ENCODE assay signal across 8 cellular contexts in genomic region chr20:23350007-23350854, GRCh38. TPM values are rescaled to one million over a fixed set of nuclear protein-coding genes. Genes with fewer than 3 reads are reported as not detected.
DNase-seq lines count a peak whose midpoint lies in the region; ATAC-seq and TF ChIP-seq lines count a peak whose summit lies in the region.

NXT1 (plus strand) TSS chr20:23350791; CDS start chr20:23354042, 3,251 bp downstream.

- no peaks in the 10 kb centered on the region for H3K27me3 ChIP-seq in liver (ENCODE audit: control insufficient read depth in 4 of 4, insufficient read depth in 4 of 4, low read length in 3 of 4)

- DNase-seq in CD1c-positive myeloid dendritic cell (ENCODE audit: extremely low spot score) (peak; percentile 99), NCI-H82 treated with DMSO at 0.1 percent for 48 hours (lab: John Stamatoyannopoulos, UW; ENCODE audit: unreplicated experiment) (peak; percentile 91), dermis microvascular lymphatic vessel endothelial cell (ENCODE audit: low read depth in 2 of 2) (peak; percentile 98 to 99)
- DNase-seq in activated CD4-positive, alpha-beta memory T cell treated with anti-CD3 and anti-CD28 coated beads for 36 hours: peak; percentile 97
- DNase-seq in stimulated activated CD4-positive, alpha-beta T cell treated with anti-CD3 and anti-CD28 coated beads, Interleukin-4, amount 100 ng/mL, for 24 hours: peak; percentile 97

- H3K9ac ChIP-seq in liver (ENCODE audit: low read depth in 1 of 2, low read length in 2 of 2): peak within 1 kb of the TSS; percentile 82 to 93

- peak; percentile 80 for ATAC-seq in GM19438 (IDR thresholded peaks at IDR 0.05; ENCODE audit: low read depth, unreplicated experiment)
- ATAC-seq in HG03575 (IDR thresholded peaks at IDR 0.05; ENCODE audit: extremely low read depth, insufficient number of reproducible peaks, low FRiP score, unreplicated experiment): peak; percentile 61

- intact Hi-C loops in activated CD4-positive, alpha-beta memory T cell treated with anti-CD3 and anti-CD28 coated beads for 36 hours (cut with micrococcal nuclease): loop anchor here (1.0 to 10.0 kb wide), 5 partner anchors 8 to 1895 kb away; partner anchors contain the start of gene PYGB

- peak within 1 kb of the TSS; percentile 100 for H3K27ac Mint-ChIP-seq in activated CD4-positive, alpha-beta memory T cell treated with anti-CD3 and anti-CD28 coated beads for 36 hours

- peak; percentile 2 for TF ChIP-seq CTCF in liver (IDR thresholded peaks at IDR 0.05; ENCODE audit: low read depth, low read length, missing input control)

- H3K4me3 Mint-ChIP-seq in activated CD4-positive, alpha-beta memory T cell treated with anti-CD3 and anti-CD28 coated beads for 36 hours: peak within 1 kb of the TSS; percentile 88

- H3K36me3 Mint-ChIP-seq in activated CD4-positive, alpha-beta memory T cell treated with anti-CD3 and anti-CD28 coated beads for 36 hours: peaks cover 6% of the 10 kb centered on the region

- peak within 1 kb of the TSS; percentile 87 to 95 (median 92) for H3K4me3 ChIP-seq in liver (ENCODE audit: low read depth in 1 of 3, low read length in 3 of 3)

- H3K9me3 ChIP-seq in liver (ENCODE audit: control insufficient read depth in 4 of 4, low read length in 3 of 4): no peaks in the 10 kb centered on the region

- TF ChIP-seq RAD21 in liver (IDR thresholded peaks at IDR 0.05): peak in 1 of 2 donors; percentile 29

- no peaks in the 10 kb centered on the region for H3K27me3 Mint-ChIP-seq in activated CD4-positive, alpha-beta memory T cell treated with anti-CD3 and anti-CD28 coated beads for 36 hours

- peak within 1 kb of the TSS; percentile 94 to 98 for H3K27ac ChIP-seq in liver (ENCODE audit: low read depth in 1 of 2, low read length in 2 of 2)

- peaks cover 26% of the 10 kb centered on the region for H3K4me1 Mint-ChIP-seq in activated CD4-positive, alpha-beta memory T cell treated with anti-CD3 and anti-CD28 coated beads for 36 hours (ENCODE audit: low read depth)

- under 1% methylated on average over 75 of the region's 75 CpGs for WGBS in liver

- peaks cover 5 to 20% (median 13%) of the 10 kb centered on the region in 4 donors for H3K4me1 ChIP-seq in liver (ENCODE audit: control insufficient read depth in 4 of 4, insufficient read depth in 4 of 4, low read length in 3 of 4)

- H3K36me3 ChIP-seq in liver (ENCODE audit: control insufficient read depth in 4 of 4, insufficient read depth in 3 of 4, low read depth in 1 of 4, low read length in 3 of 4): peaks cover 2 to 15% (median 4%) of the 10 kb centered on the region in 4 donors

- CTCF ChIA-PET in activated CD4-positive, alpha-beta memory T cell treated with anti-CD3 and anti-CD28 coated beads for 36 hours (lab: Charles Lee): interaction anchor here (0.9 to 2.6 kb wide), 17 partner anchors 9 to 258 kb away, joined by 3 to 32 read pairs (median 5); partner anchors contain the start of genes GZF1 and NAPB

- no peaks in the 10 kb centered on the region for H3K9me3 Mint-ChIP-seq in activated CD4-positive, alpha-beta memory T cell treated with anti-CD3 and anti-CD28 coated beads for 36 hours

- POLR2A ChIA-PET in activated CD4-positive, alpha-beta memory T cell treated with anti-CD3 and anti-CD28 coated beads for 36 hours (lab: Charles Lee): interaction anchor here (1.0 to 2.8 kb wide), 10 partner anchors 8 to 256 kb away, joined by 3 to 31 read pairs (median 8); partner anchors contain the start of genes GZF1 and NAPB

TF ChIP-seq in liver, 16 proteins besides CTCF, POLR2A, EP300 and RAD21:
- TF ChIP-seq SP1 (IDR thresholded peaks at IDR 0.05) (peak; percentile 91), ATF3 (IDR thresholded peaks at IDR 0.05) (peak; percentile 14), RXRA (IDR thresholded peaks at IDR 0.05) (peak; percentile 38 to 60), HNF4A (conservative IDR thresholded peaks at IDR 0.05) (peak; percentile 11 to 55), ZBTB33 (IDR thresholded peaks at IDR 0.05) (peak; percentile 55), GABPA (IDR thresholded peaks at IDR 0.05 in 1 of 2, conservative IDR thresholded peaks at IDR 0.05 in 1 of 2) (peak; percentile 90 to 94), FOXA2 (IDR thresholded peaks at IDR 0.05) (no peak), TAF1 (conservative IDR thresholded peaks at IDR 0.05) (peak; percentile 96), FOXA1 (IDR thresholded peaks at IDR 0.05) (no peak), EGR1 (IDR thresholded peaks at IDR 0.05; ENCODE audit: low read depth in 2 of 2) (peak; percentile 41 to 52), YY1 (IDR thresholded peaks at IDR 0.05) (peak; percentile 84), MAX (IDR thresholded peaks at IDR 0.05) (peak; percentile 58), JUND (IDR thresholded peaks at IDR 0.05) (peak in 1 of 2 donors; percentile 58), NR2F2 (IDR thresholded peaks at IDR 0.05) (peak; percentile 73), HNF4G (IDR thresholded peaks at IDR 0.05) (no peak), REST (IDR thresholded peaks at IDR 0.05) (peak; percentile 93)

RNA-seq across cellular contexts. Expression of gene NXT1, which starts in this region (rescaled TPM):
- total RNA-seq in activated CD4-positive, alpha-beta memory T cell treated with anti-CD3 and anti-CD28 coated beads for 36 hours: 10 to 100 TPM; 39.0 to 39.3 TPM
- total RNA-seq in dermis microvascular lymphatic vessel endothelial cell (26.6 and 29.3 TPM in 2 replicates), liver (1 to 10 TPM; 9.5 to 9.6 TPM)
- polyA plus RNA-seq in liver: 1 to 10 TPM; 5.7 to 8.1 TPM

Comparison
In these comparisons a context has a peak if more than half of its experiments do, and no peak if none do; other contexts are left out.
1. Peak in every context shown above with its lines: DNase-seq, ATAC-seq, H3K4me3 ChIP-seq and H3K27ac ChIP-seq.